Comparison of ENCODE assay signal across 28 cellular contexts in genomic region chr16:1005286-1005685, GRCh38. TPM values are rescaled to one million over a fixed set of nuclear protein-coding genes. Genes with fewer than 3 reads are reported as not detected.
"Had no signal": no experiment of that assay in that cellular context is flagged by ENCODE, and none has a peak within 500 bp of the region (broad histone marks: within the 10 kb centered on the region; RNA-seq: fewer than 3 reads in every experiment).

No MANE protein-coding gene starts in this region.

- H3K36me3 Mint-ChIP-seq: activated naive CD4-positive, alpha-beta T cell treated with anti-CD3 and anti-CD28 coated beads, Interleukin-2, amount 50 U/mL, for 72 hours; stimulated activated effector memory CD8-positive, alpha-beta T cell treated with anti-CD3 and anti-CD28 coated beads, Interleukin-12 subunit alpha, Interleukin-12 subunit beta, amount 100 ng/mL, for 72 hours had no signal

- H3K4me2 ChIP-seq: SK-N-SH had no signal

- ATAC-seq: activated CD8-positive, alpha-beta T cell treated with anti-CD3 and anti-CD28 coated beads for 36 hours; activated naive CD4-positive, alpha-beta T cell treated with anti-CD3 and anti-CD28 coated beads, Interleukin-2, amount 50 U/mL, for 72 hours; gastrocnemius medialis; left ventricle myocardium superior; mucosa of descending colon; stimulated activated effector memory CD8-positive, alpha-beta T cell treated with anti-CD3 and anti-CD28 coated beads, Interleukin-12 subunit alpha, Interleukin-12 subunit beta, amount 100 ng/mL, for 72 hours; upper lobe of right lung had no signal

- H3K4me3 ChIP-seq: coronary artery, dorsolateral prefrontal cortex, gastrocnemius medialis, mucosa of descending colon, ovary, sigmoid colon, suprapubic skin, tibial artery, upper lobe of right lung had no signal

- H3K36me3 ChIP-seq: brain microvascular endothelial cell, gastrocnemius medialis, ovary, sigmoid colon, suprapubic skin, tibial artery, upper lobe of right lung had no signal

- H3K4me3 Mint-ChIP-seq: activated CD8-positive, alpha-beta T cell treated with anti-CD3 and anti-CD28 coated beads for 36 hours; nephron progenitor cell; stimulated activated effector memory CD8-positive, alpha-beta T cell treated with anti-CD3 and anti-CD28 coated beads, Interleukin-12 subunit alpha, Interleukin-12 subunit beta, amount 100 ng/mL, for 72 hours had no signal

- FAIRE-seq: astrocyte, small intestine had no signal

- H3K27me3 ChIP-seq: ovary had no signal

- H3K9me3 Mint-ChIP-seq: activated CD8-positive, alpha-beta T cell treated with anti-CD3 and anti-CD28 coated beads for 36 hours; activated naive CD4-positive, alpha-beta T cell treated with anti-CD3 and anti-CD28 coated beads, Interleukin-2, amount 50 U/mL, for 72 hours; nephron progenitor cell; stimulated activated effector memory CD8-positive, alpha-beta T cell treated with anti-CD3 and anti-CD28 coated beads, Interleukin-12 subunit alpha, Interleukin-12 subunit beta, amount 100 ng/mL, for 72 hours had no signal

- H3K4me1 ChIP-seq: gastrocnemius medialis, upper lobe of right lung had no signal

- H3K9me3 ChIP-seq: gastrocnemius medialis, mucosa of descending colon, ovary, sigmoid colon, SK-N-SH, suprapubic skin, tibial artery, upper lobe of right lung had no signal

- H3K27ac Mint-ChIP-seq: activated CD8-positive, alpha-beta T cell treated with anti-CD3 and anti-CD28 coated beads for 36 hours; nephron progenitor cell; progenitor cell of endocrine pancreas had no signal

- DNase-seq: activated CD4-positive, CD25-positive, alpha-beta regulatory T cell treated with anti-CD3 and anti-CD28 coated beads, Interleukin-2, amount 50 U/mL, for 72 hours; activated CD8-positive, alpha-beta T cell treated with anti-CD3 and anti-CD28 coated beads for 36 hours; activated T-cell treated with anti-CD3 and anti-CD28 coated beads, Interleukin-2, amount 50 U/mL, for 48 hours; amniotic stem cell; brain microvascular endothelial cell; dorsolateral prefrontal cortex; effector memory CD4-positive, alpha-beta T cell; erythroblast; gastrocnemius medialis; glutamatergic neuron; islet precursor cell; left ventricle myocardium superior; mucosa of descending colon; nephron progenitor cell; ovary; sigmoid colon; SK-N-SH; small intestine; stimulated activated CD4-positive, alpha-beta T cell treated with anti-CD3 and anti-CD28 coated beads, Interleukin-4, amount 100 ng/mL, for 24 hours; T-helper 2 cell; tibial artery; upper lobe of right lung had no signal

- H3K27me3 Mint-ChIP-seq: activated CD8-positive, alpha-beta T cell treated with anti-CD3 and anti-CD28 coated beads for 36 hours had no signal

- H3K27ac ChIP-seq: brain microvascular endothelial cell, coronary artery, dorsolateral prefrontal cortex, gastrocnemius medialis, ovary, sigmoid colon, suprapubic skin, tibial artery, upper lobe of right lung had no signal

- H3K9ac ChIP-seq: SK-N-SH had no signal

RNA-seq across cellular contexts. Expression of gene SOX8, which starts 23.7 kb away (rescaled TPM):
- polyA plus RNA-seq: SK-N-SH had no signal
